23 cellular contexts compared by ENCODE assay signal in the genomic region with DNA sequence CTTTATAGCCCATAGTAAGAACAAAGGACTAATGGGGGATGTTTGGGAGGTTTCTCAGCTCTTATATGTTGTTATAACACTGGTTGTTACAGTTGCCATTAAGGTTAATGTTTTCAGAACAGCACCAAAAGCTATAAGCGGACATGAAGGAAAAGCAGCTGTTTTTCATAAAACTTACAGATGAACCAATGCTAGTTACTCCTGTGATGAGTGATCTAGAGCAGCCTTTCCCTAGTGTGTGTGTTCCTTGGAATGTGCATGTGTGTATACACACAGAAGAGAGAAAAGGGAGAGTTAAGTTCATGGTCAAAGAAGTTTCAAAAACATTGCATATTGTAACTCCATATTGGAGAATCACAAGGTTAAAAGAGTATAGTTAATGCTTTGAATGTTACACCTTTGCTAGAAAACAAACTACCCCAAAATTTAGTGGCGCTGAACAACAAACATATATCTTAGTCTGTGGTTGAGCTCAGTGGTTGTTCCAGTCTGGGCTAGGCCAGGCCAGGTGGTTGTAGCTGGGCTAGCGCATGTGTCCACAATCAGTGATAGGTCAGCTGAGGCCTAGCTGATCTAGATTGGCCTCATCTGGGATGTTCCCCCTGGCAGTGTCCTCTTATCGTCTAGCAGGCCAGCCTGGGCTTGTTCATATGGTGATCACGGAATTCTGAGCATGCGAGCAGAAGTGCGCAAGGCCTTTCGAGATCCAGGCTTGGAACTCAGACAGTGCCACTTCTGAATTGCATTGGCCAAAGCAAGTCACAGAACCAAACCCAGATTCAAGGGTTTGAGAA.
A peak's percentile ranks its signal among the peaks of the same experiment; 100 is the strongest.
DNase-seq lines count a peak whose midpoint lies in the region; ATAC-seq and TF ChIP-seq lines count a peak whose summit lies in the region.
"Had no signal": no experiment of that assay in that cellular context is flagged by ENCODE, and none has a peak within 500 bp of the region (broad histone marks: within the 10 kb centered on the region; RNA-seq: fewer than 3 reads in every experiment).

No MANE protein-coding gene starts in this region.

- no peak for TF ChIP-seq CTCF in nephron (IDR thresholded peaks at IDR 0.05; ENCODE audit: unreplicated experiment in 3 of 3)

- peaks cover 6% of the 10 kb centered on the region; the same call in 1 of the 2 replicates for H3K79me2 ChIP-seq in GM23248 (ENCODE audit: insufficient read depth)

- WGBS in GM23248 (ENCODE audit: low coverage in 1 of 2, low lambda C conversion rate in 2 of 2, missing lambda C conversion rate in 2 of 2), 2 experiments: 66 to 75% methylated on average over 8 of the region's 8 CpGs

- H3K9me3 ChIP-seq in GM23248 (ENCODE audit: low read depth): no peaks in the 10 kb centered on the region
- H3K9me3 ChIP-seq: SJSA1, upper lobe of right lung had no signal

- H3K4me3 Mint-ChIP-seq in nephron: no peak overlapping the region
- H3K4me3 Mint-ChIP-seq: activated CD4-positive, alpha-beta T cell treated with anti-CD3 and anti-CD28 coated beads, Interleukin-2, amount 10 ng/mL, durations not matched to agents 24 days and 14 days; CD4-positive, CD25-positive, alpha-beta regulatory T cell; T-helper 17 cell had no signal

- DNase-seq in AG08395 (ENCODE audit: low spot score) (peak; percentile 25), GM23248 (peak; percentile 68), fibroblast of gingiva (ENCODE audit: low read depth) (peak; percentile 61), head of caudate nucleus (no peak), middle frontal gyrus (ENCODE audit: extremely low spot score, low spot score) (no peak)
- DNase-seq: activated CD4-positive, alpha-beta T cell treated with anti-CD3 and anti-CD28 coated beads, Interleukin-2, amount 10 ng/mL, durations not matched to agents 24 days and 14 days; activated naive CD4-positive, alpha-beta T cell; activated T-cell treated with anti-CD3 and anti-CD28 coated beads, Interleukin-2, amount 50 U/mL, for 48 hours; CD4-positive, CD25-positive, alpha-beta regulatory T cell; effector memory CD4-positive, alpha-beta T cell; erythroblast; GOT3; kidney glomerular epithelial cell; NCI-H1436 treated with DMSO at 0.1 percent for 48 hours; NCI-H524 treated with DMSO at 0.1 percent for 48 hours; T-helper 17 cell; upper lobe of right lung had no signal

- no peaks in the 10 kb centered on the region for H3K36me3 Mint-ChIP-seq in nephron (ENCODE audit: low read depth)
- H3K36me3 Mint-ChIP-seq: CD4-positive, CD25-positive, alpha-beta regulatory T cell had no signal

- H3K36me3 ChIP-seq in GM23248 (ENCODE audit: low read depth): no peaks in the 10 kb centered on the region
- H3K36me3 ChIP-seq: SJSA1, upper lobe of right lung had no signal

- in situ Hi-C loops in GM23248 (cut with MboI): loop anchor here (25.0 kb wide), 1 partner anchor 289 kb away; no protein-coding TSS in a partner anchor

- no peaks in the 10 kb centered on the region for H3K27me3 ChIP-seq in GM23248 (replicated peaks; ENCODE audit: insufficient read depth)
- H3K27me3 ChIP-seq: SJSA1, upper lobe of right lung had no signal

- no peaks in the 10 kb centered on the region for H4K20me1 ChIP-seq in GM23248 (ENCODE audit: insufficient read depth)

- H3K27ac ChIP-seq in GM23248: peak overlapping the region; percentile 67
- H3K27ac ChIP-seq: SJSA1, VCaP had no signal

- peak overlapping the region; percentile 35; the same call in 1 of the 2 replicates for H3K4me3 ChIP-seq in GM23248
- H3K4me3 ChIP-seq: lung, SJSA1, upper lobe of right lung had no signal

- ATAC-seq in HG03025 (IDR thresholded peaks at IDR 0.05; ENCODE audit: low FRiP score, unreplicated experiment) (no peak), GM21526 (IDR thresholded peaks at IDR 0.05; ENCODE audit: low FRiP score, unreplicated experiment) (no peak)
- ATAC-seq: T-helper 17 cell, upper lobe of right lung had no signal

- no peaks in the 10 kb centered on the region for H3F3A ChIP-seq in GM23248 (ENCODE audit: insufficient read depth)

- no peaks in the 10 kb centered on the region for H3K9me2 ChIP-seq in GM23248 (ENCODE audit: insufficient read depth)

- peak overlapping the region; percentile 81 to 91 (median 86) for H3K27ac Mint-ChIP-seq in nephron
- H3K27ac Mint-ChIP-seq: activated CD4-positive, alpha-beta T cell treated with anti-CD3 and anti-CD28 coated beads, Interleukin-2, amount 10 ng/mL, durations not matched to agents 24 days and 14 days; CD4-positive, CD25-positive, alpha-beta regulatory T cell; T-helper 17 cell had no signal

- peaks cover 61% of the 10 kb centered on the region for H3K4me1 Mint-ChIP-seq in nephron
- H3K4me1 Mint-ChIP-seq: CD4-positive, CD25-positive, alpha-beta regulatory T cell; T-helper 17 cell had no signal

- intact Hi-C loops in head of caudate nucleus (cut with DNase I): no loop called here

- H3K9me3 Mint-ChIP-seq in nephron: no peaks in the 10 kb centered on the region
- H3K9me3 Mint-ChIP-seq: activated CD4-positive, alpha-beta T cell treated with anti-CD3 and anti-CD28 coated beads, Interleukin-2, amount 10 ng/mL, durations not matched to agents 24 days and 14 days had no signal

- H3K9ac ChIP-seq in GM23248: 0 out of 2 replicates have a peak overlapping the region, but pooled peaks have one; percentile 28

- peaks cover 31% of the 10 kb centered on the region for H3K4me1 ChIP-seq in GM23248 (ENCODE audit: insufficient read depth)

- peak overlapping the region; percentile 34 for H3K4me2 ChIP-seq in GM23248 (ENCODE audit: unreplicated experiment)

- H2AFZ ChIP-seq in GM23248: no peak overlapping the region

- peaks cover 5% of the 10 kb centered on the region for H3K27me3 Mint-ChIP-seq in nephron (ENCODE audit: low read depth)
- H3K27me3 Mint-ChIP-seq: activated CD4-positive, alpha-beta T cell treated with anti-CD3 and anti-CD28 coated beads, Interleukin-2, amount 10 ng/mL, durations not matched to agents 24 days and 14 days; CD4-positive, CD25-positive, alpha-beta regulatory T cell; T-helper 17 cell had no signal

Comparison
In these comparisons a context has a peak if more than half of its experiments do, and no peak if none do; other contexts are left out.
1. DNase-seq: peak in AG08395 (single experiment), GM23248 (single experiment) and fibroblast of gingiva (single experiment); none in head of caudate nucleus (0 of 42) and middle frontal gyrus (single experiment).